In the genomic region with DNA sequence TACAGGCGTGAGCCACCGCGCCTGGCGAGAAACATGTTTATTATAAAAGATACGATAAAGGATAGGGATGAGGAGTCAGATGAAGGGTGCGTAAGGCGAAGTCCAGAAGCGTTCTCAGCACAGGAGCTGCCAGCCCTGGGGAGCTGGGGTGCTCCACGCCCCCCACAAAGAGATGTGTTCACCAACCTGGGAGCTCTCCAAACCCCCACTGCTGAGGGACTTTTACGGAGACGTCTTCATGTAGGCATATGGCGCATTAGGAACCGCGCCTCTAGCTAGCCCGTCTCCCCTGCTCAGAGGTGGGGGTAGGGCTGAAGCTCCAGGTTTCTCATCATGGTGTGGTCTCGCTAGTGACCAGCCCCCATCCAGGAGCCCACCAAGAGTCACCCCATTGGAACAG, we compare ENCODE assay signal across 23 cellular contexts.
"Had no signal": no experiment of that assay in that cellular context is flagged by ENCODE, and none has a peak within 500 bp of the region (broad histone marks: within the 10 kb centered on the region; RNA-seq: fewer than 3 reads in every experiment).

No MANE protein-coding gene starts in this region.

- H3K27ac ChIP-seq: coronary artery, epithelial cell of prostate, esophagus squamous epithelium, gastrocnemius medialis, heart right ventricle, left lung, lower lobe of right lung had no signal

- H3K27ac Mint-ChIP-seq: dendritic cell treated with granulocyte-macrophage colony-stimulating factor and Interleukin-4, amounts not matched to agents 40 ng/mL and 50 ng/mL, for 4 days; effector memory CD8-positive, alpha-beta T cell; endodermal cell; mesothelial cell of epicardium had no signal

- H3K9me3 Mint-ChIP-seq: dendritic cell treated with granulocyte-macrophage colony-stimulating factor and Interleukin-4, amounts not matched to agents 40 ng/mL and 50 ng/mL, for 4 days; effector memory CD8-positive, alpha-beta T cell; endodermal cell; mesothelial cell of epicardium had no signal

- H3K4me3 Mint-ChIP-seq: dendritic cell treated with granulocyte-macrophage colony-stimulating factor and Interleukin-4, amounts not matched to agents 40 ng/mL and 50 ng/mL, for 4 days; effector memory CD8-positive, alpha-beta T cell; endodermal cell; mesothelial cell of epicardium had no signal

- H3K36me3 Mint-ChIP-seq: mesothelial cell of epicardium had no signal

- H3K4me1 Mint-ChIP-seq: endodermal cell, mesothelial cell of epicardium had no signal

- H3K36me3 ChIP-seq: esophagus squamous epithelium, gastrocnemius medialis, heart right ventricle, left lung, lower lobe of right lung had no signal

- DNase-seq: effector CD8-positive, alpha-beta T cell; effector memory CD8-positive, alpha-beta T cell; endodermal cell; erythroblast; esophagus squamous epithelium; foreskin fibroblast; foreskin melanocyte; gastrocnemius medialis; glutamatergic neuron; head of caudate nucleus; heart right ventricle; hippocampal formation; left cardiac atrium; left ventricle myocardium superior; lower lobe of right lung; mesenchymal stem cell; mucosa of descending colon had no signal

- H3K9me3 ChIP-seq: esophagus squamous epithelium, gastrocnemius medialis, heart right ventricle, left lung, lower lobe of right lung, mucosa of descending colon had no signal

- H3K4me3 ChIP-seq: coronary artery, esophagus squamous epithelium, gastrocnemius medialis, heart right ventricle, left lung, lower lobe of right lung, mucosa of descending colon had no signal

- ATAC-seq: effector memory CD8-positive, alpha-beta T cell; esophagus mucosa; gastrocnemius medialis; heart right ventricle; left cardiac atrium; left lung; left ventricle myocardium superior; lower lobe of right lung; mucosa of descending colon had no signal
